19 cellular contexts compared by ENCODE assay signal in genomic region chr1:4219826-4220225, GRCh38.
DNase-seq lines count a peak whose midpoint lies in the region; ATAC-seq and TF ChIP-seq lines count a peak whose summit lies in the region.
"Had no signal": no experiment of that assay in that cellular context is flagged by ENCODE, and none has a peak within 500 bp of the region (broad histone marks: within the 10 kb centered on the region; RNA-seq: fewer than 3 reads in every experiment).

No MANE protein-coding gene starts in this region.

- H3K36me3 ChIP-seq in BLaER1 treated with 17β-estradiol and CSF1 and Interleukin-3, amounts not matched to agents 10 nM and 100 nM = no peaks in the 10 kb centered on the region
- H3K36me3 ChIP-seq in esophagus muscularis mucosa (no peaks in the 10 kb centered on the region), right lobe of liver (no peaks in the 10 kb centered on the region)

- peak overlapping the region in 1 of 11 experiments; percentile 43; a peak in 1 of 22 replicates for H3K27ac ChIP-seq in BLaER1 treated with 17β-estradiol and CSF1 and Interleukin-3, amounts not matched to agents 10 nM and 100 nM
- no peak overlapping the region for H3K27ac ChIP-seq in esophagus muscularis mucosa (replicated peaks in 1 of 4)
- H3K27ac ChIP-seq in right lobe of liver = no peak overlapping the region
- H3K27ac ChIP-seq: GM23248 had no signal

- H3K9ac ChIP-seq in BLaER1 treated with 17β-estradiol and CSF1 and Interleukin-3, amounts not matched to agents 10 nM and 100 nM = no peak overlapping the region
- H3K9ac ChIP-seq: GM23248 had no signal

- H3K4me1 Mint-ChIP-seq in activated CD4-positive, alpha-beta T cell treated with anti-CD3 and anti-CD28 coated beads for 36 hours = no peaks in the 10 kb centered on the region
- H3K4me1 Mint-ChIP-seq: CD14-positive monocyte; CD8-positive, alpha-beta memory T cell had no signal

- H3K4me3 ChIP-seq in BLaER1 treated with 17β-estradiol and CSF1 and Interleukin-3, amounts not matched to agents 10 nM and 100 nM = no peak overlapping the region
- H3K4me3 ChIP-seq in esophagus muscularis mucosa (no peak overlapping the region), right lobe of liver (no peak overlapping the region)
- H3K4me3 ChIP-seq: GM12878, GM23248 had no signal

- peak overlapping the region in 6 of 11 experiments; percentile 30 to 79 (median 68); a peak in 10 of 22 replicates for H3K4me2 ChIP-seq in BLaER1 treated with 17β-estradiol and CSF1 and Interleukin-3, amounts not matched to agents 10 nM and 100 nM

- peak; percentile 83 for DNase-seq in esophagus muscularis mucosa (ENCODE audit: extremely low spot score)
- DNase-seq in right lobe of liver = no peak
- DNase-seq in mesenteric fat pad (ENCODE audit: low spot score) = peak; percentile 47
- DNase-seq in activated CD4-positive, alpha-beta T cell treated with anti-CD3 and anti-CD28 coated beads for 36 hours = no peak
- DNase-seq in NCI-H748 (lab: John Stamatoyannopoulos, UW; ENCODE audit: unreplicated experiment) = no peak
- DNase-seq: CD4-positive, alpha-beta T cell; CD8-positive, alpha-beta memory T cell; DMS 273 treated with DMSO at 0.1 percent for 48 hours; DMS79; EL; GDM1; GM23248; H7; HCEC 1CT had no signal

- WGBS in esophagus muscularis mucosa = 78% methylated on average over 5 of the region's 5 CpGs
- whole genome bisulfite sequencing in right lobe of liver (ENCODE audit: insufficient coverage, low coverage, low lambda C conversion rate, missing lambda C conversion rate) = 33% methylated on average over 5 of the region's 5 CpGs

- H3K27ac Mint-ChIP-seq in activated CD4-positive, alpha-beta T cell treated with anti-CD3 and anti-CD28 coated beads for 36 hours = no peak overlapping the region
- H3K27ac Mint-ChIP-seq: CD14-positive monocyte; CD4-positive, alpha-beta T cell; CD8-positive, alpha-beta memory T cell had no signal

- intact Hi-C loops in esophagus muscularis mucosa (cut with DNase I) (no loop called here), right lobe of liver (cut with DNase I) (no loop called here)
- intact Hi-C loops in activated CD4-positive, alpha-beta T cell treated with anti-CD3 and anti-CD28 coated beads for 36 hours (cut with DNase I, micrococcal nuclease) = no loop called here

- peaks cover 0 to 3% (median 0%) of the 10 kb centered on the region in 11 experiments; a peak in 1 of 22 replicates for H3K27me3 ChIP-seq in BLaER1 treated with 17β-estradiol and CSF1 and Interleukin-3, amounts not matched to agents 10 nM and 100 nM
- H3K27me3 ChIP-seq in esophagus muscularis mucosa = peaks cover 0 to 49% (median 0%) of the 10 kb centered on the region in 4 donors
- H3K27me3 ChIP-seq in right lobe of liver = no peaks in the 10 kb centered on the region

- H3K36me3 Mint-ChIP-seq in activated CD4-positive, alpha-beta T cell treated with anti-CD3 and anti-CD28 coated beads for 36 hours (ENCODE audit: low read depth) = no peaks in the 10 kb centered on the region
- H3K36me3 Mint-ChIP-seq: CD14-positive monocyte; CD8-positive, alpha-beta memory T cell had no signal

- POLR2A ChIA-PET in activated CD4-positive, alpha-beta T cell treated with anti-CD3 and anti-CD28 coated beads for 36 hours (lab: Charles Lee) = no interaction called here

- H3K4me3 Mint-ChIP-seq in activated CD4-positive, alpha-beta T cell treated with anti-CD3 and anti-CD28 coated beads for 36 hours = no peak overlapping the region
- H3K4me3 Mint-ChIP-seq: CD14-positive monocyte; CD4-positive, alpha-beta T cell; CD8-positive, alpha-beta memory T cell had no signal

- TF ChIP-seq CTCF in esophagus muscularis mucosa (IDR thresholded peaks at IDR 0.05) = no peak
- TF ChIP-seq CTCF in right lobe of liver (IDR thresholded peaks at IDR 0.05) = no peak

- H3K9me3 Mint-ChIP-seq in activated CD4-positive, alpha-beta T cell treated with anti-CD3 and anti-CD28 coated beads for 36 hours (ENCODE audit: low read depth) = no peaks in the 10 kb centered on the region
- H3K9me3 Mint-ChIP-seq: CD4-positive, alpha-beta T cell; CD8-positive, alpha-beta memory T cell had no signal

- ATAC-seq in right lobe of liver = peak; percentile 16 to 60 (median 48)
- no peak for ATAC-seq in activated CD4-positive, alpha-beta T cell treated with anti-CD3 and anti-CD28 coated beads for 36 hours
- ATAC-seq in HG03457 (IDR thresholded peaks at IDR 0.05; ENCODE audit: unreplicated experiment) = no peak
- ATAC-seq in HG03097 (IDR thresholded peaks at IDR 0.05; ENCODE audit: low FRiP score, unreplicated experiment) = no peak
- ATAC-seq: GM12878 had no signal

- peaks cover 0 to 32% (median 21%) of the 10 kb centered on the region in 11 experiments; a peak in 15 of 22 replicates for H3K9me3 ChIP-seq in BLaER1 treated with 17β-estradiol and CSF1 and Interleukin-3, amounts not matched to agents 10 nM and 100 nM (replicated peaks in 1 of 11)
- H3K9me3 ChIP-seq in esophagus muscularis mucosa = peaks cover 0 to 9% (median 0%) of the 10 kb centered on the region in 4 donors
- no peaks in the 10 kb centered on the region for H3K9me3 ChIP-seq in right lobe of liver

- TF ChIP-seq POLR2A in esophagus muscularis mucosa (IDR thresholded peaks at IDR 0.05; ENCODE audit: low read depth) = no peak
- TF ChIP-seq POLR2A in right lobe of liver (IDR thresholded peaks at IDR 0.05) = no peak

- H4K20me1 ChIP-seq in BLaER1 treated with 17β-estradiol and CSF1 and Interleukin-3, amounts not matched to agents 10 nM and 100 nM = no peaks in the 10 kb centered on the region

- peaks cover 4% of the 10 kb centered on the region for H3K27me3 Mint-ChIP-seq in activated CD4-positive, alpha-beta T cell treated with anti-CD3 and anti-CD28 coated beads for 36 hours

- no peak for TF ChIP-seq EP300 in esophagus muscularis mucosa (IDR thresholded peaks at IDR 0.05)

- H3K4me1 ChIP-seq in BLaER1 treated with 17β-estradiol and CSF1 and Interleukin-3, amounts not matched to agents 10 nM and 100 nM = peaks cover 5 to 69% (median 55%) of the 10 kb centered on the region in 10 experiments; a peak in 19 of 20 replicates
- H3K4me1 ChIP-seq in esophagus muscularis mucosa (no peaks in the 10 kb centered on the region), right lobe of liver (no peaks in the 10 kb centered on the region)

- CTCF ChIA-PET in activated CD4-positive, alpha-beta T cell treated with anti-CD3 and anti-CD28 coated beads for 36 hours (lab: Charles Lee) = interaction anchor here (0.8 kb wide), 1 partner anchor 40 kb away, joined by 4 read pairs; no protein-coding TSS in a partner anchor

Comparison
In these comparisons a context has a peak if more than half of its experiments do, and no peak if none do; other contexts are left out.
1. DNase-seq: peak in esophagus muscularis mucosa (single experiment) and mesenteric fat pad (single experiment); none in right lobe of liver (0 of 3), activated CD4-positive, alpha-beta T cell treated with anti-CD3 and anti-CD28 coated beads for 36 hours (single experiment) and NCI-H748 (single experiment).
2. ATAC-seq: peak in right lobe of liver (4 of 4); none in activated CD4-positive, alpha-beta T cell treated with anti-CD3 and anti-CD28 coated beads for 36 hours (single experiment), HG03457 (single experiment) and HG03097 (single experiment).